ENCODE assay signal across 10 cellular contexts in the genomic region with DNA sequence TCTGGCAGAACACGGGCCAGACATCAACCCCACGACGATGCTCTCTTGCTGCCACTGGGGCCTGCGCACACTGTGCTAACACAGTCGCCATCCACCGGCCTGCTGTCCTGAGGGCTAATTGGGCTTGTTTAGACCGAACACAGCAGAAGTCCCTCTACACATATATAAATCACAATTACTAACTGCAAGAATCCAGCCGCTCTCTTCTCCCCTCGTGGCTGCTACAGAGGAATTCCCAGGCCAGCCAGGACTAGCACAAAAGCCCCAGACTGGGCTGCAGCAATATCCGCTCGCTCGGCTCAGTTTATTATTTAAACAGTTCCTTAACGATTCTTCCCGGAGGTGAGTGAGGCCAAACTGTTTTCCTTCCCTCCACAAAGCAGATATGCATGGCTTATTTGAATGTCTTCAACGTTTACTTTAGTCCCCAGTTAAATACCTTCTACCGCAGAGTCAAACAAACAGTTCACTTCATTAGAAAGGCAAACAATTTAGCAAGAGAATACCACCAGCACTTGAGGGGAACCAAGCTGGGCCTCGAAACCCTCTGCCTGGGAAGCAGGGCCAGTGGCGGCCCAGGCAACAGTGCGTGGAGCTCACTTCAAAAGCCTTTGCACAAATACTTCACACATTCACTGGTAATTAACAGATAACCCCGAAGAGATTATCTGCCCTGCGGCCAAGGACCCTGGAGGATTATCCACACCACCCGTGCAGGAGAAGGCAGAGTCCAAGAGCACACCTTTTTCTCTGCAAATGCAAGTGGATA.
DNase-seq lines count a peak whose midpoint lies in the region; ATAC-seq and TF ChIP-seq lines count a peak whose summit lies in the region.
"Had no signal": no experiment of that assay in that cellular context is flagged by ENCODE, and none has a peak within 500 bp of the region (broad histone marks: within the 10 kb centered on the region; RNA-seq: fewer than 3 reads in every experiment).

No MANE protein-coding gene starts in this region.

- H3K36me3 Mint-ChIP-seq in chondrocyte (ENCODE audit: low read depth), result no peaks in the 10 kb centered on the region
- no peaks in the 10 kb centered on the region for H3K36me3 Mint-ChIP-seq in activated CD4-positive, alpha-beta memory T cell treated with anti-CD3 and anti-CD28 coated beads, Interleukin-2, amount 10 ng/mL, durations not matched to agents 7 days and 5 days (ENCODE audit: low read depth)

- H3K27me3 Mint-ChIP-seq in chondrocyte (ENCODE audit: low read depth), result no peaks in the 10 kb centered on the region
- no peaks in the 10 kb centered on the region for H3K27me3 Mint-ChIP-seq in activated CD4-positive, alpha-beta memory T cell treated with anti-CD3 and anti-CD28 coated beads, Interleukin-2, amount 10 ng/mL, durations not matched to agents 7 days and 5 days

- H3K4me1 ChIP-seq in left lung (peaks cover 13 to 18% of the 10 kb centered on the region in 2 donors), thyroid gland (peaks cover 14 to 28% of the 10 kb centered on the region in 2 donors)

- TF ChIP-seq CTCF in LNCaP clone FGC (IDR thresholded peaks at IDR 0.05; ENCODE audit: control insufficient read depth, extremely low read depth, insufficient read depth) (no peak), chondrocyte (IDR thresholded peaks at IDR 0.05) (no peak), left lung (IDR thresholded peaks at IDR 0.05) (no peak), thyroid gland (IDR thresholded peaks at IDR 0.05) (no peak)

- H3K4me3 ChIP-seq in LNCaP clone FGC (ENCODE audit: low read depth, low read length), result no peak overlapping the region
- no peak overlapping the region for H3K4me3 ChIP-seq in left lung
- H3K4me3 ChIP-seq in thyroid gland (replicated peaks in 1 of 3), result no peak overlapping the region
- H3K4me3 ChIP-seq: K562 had no signal

- ATAC-seq in left lung, result peak; percentile 87
- no peak for ATAC-seq in left cardiac atrium
- ATAC-seq: activated CD8-positive, alpha-beta T cell treated with anti-CD3 and anti-CD28 coated beads, Interleukin-2, amount 10 ng/mL, durations not matched to agents 7 days and 5 days; K562 had no signal

- H3K27ac Mint-ChIP-seq in chondrocyte (ENCODE audit: unreplicated experiment), result peak overlapping the region; percentile 10
- H3K27ac Mint-ChIP-seq in activated CD4-positive, alpha-beta memory T cell treated with anti-CD3 and anti-CD28 coated beads, Interleukin-2, amount 10 ng/mL, durations not matched to agents 7 days and 5 days, result no peak overlapping the region
- H3K27ac Mint-ChIP-seq: activated CD8-positive, alpha-beta T cell treated with anti-CD3 and anti-CD28 coated beads, Interleukin-2, amount 10 ng/mL, durations not matched to agents 7 days and 5 days had no signal

- H3K27me3 ChIP-seq in left lung, result no peaks in the 10 kb centered on the region
- no peaks in the 10 kb centered on the region for H3K27me3 ChIP-seq in thyroid gland

- DNase-seq in LNCaP clone FGC (ENCODE audit: low read depth) (peak; percentile 77), chondrocyte (ENCODE audit: low spot score) (no peak), left lung (peak in 1 of 2 donors; percentile 51), thyroid gland (peak; percentile 66 to 83), NCI-H446 (lab: John Stamatoyannopoulos, UW) (no peak), left cardiac atrium (no peak)
- DNase-seq in activated CD4-positive, alpha-beta memory T cell treated with anti-CD3 and anti-CD28 coated beads, Interleukin-2, amount 10 ng/mL, durations not matched to agents 7 days and 5 days, result no peak
- DNase-seq: activated CD8-positive, alpha-beta T cell treated with anti-CD3 and anti-CD28 coated beads, Interleukin-2, amount 10 ng/mL, durations not matched to agents 7 days and 5 days had no signal

- TF ChIP-seq POLR2A in thyroid gland (IDR thresholded peaks at IDR 0.05), result no peak

- intact Hi-C loops in left lung (cut with DNase I) (no loop called here), thyroid gland (cut with DNase I) (no loop called here), left cardiac atrium (cut with DNase I) (no loop called here)

- no peaks in the 10 kb centered on the region for H3K36me3 ChIP-seq in left lung
- no peaks in the 10 kb centered on the region for H3K36me3 ChIP-seq in thyroid gland

- H3K27ac ChIP-seq in left lung (peak overlapping the region; percentile 3 to 49), thyroid gland (peak overlapping the region; percentile 64 to 76 (median 75))
- H3K27ac ChIP-seq: epithelial cell of prostate had no signal

- H3K4me1 Mint-ChIP-seq in chondrocyte (ENCODE audit: low read depth), result peaks cover 27% of the 10 kb centered on the region
- H3K4me1 Mint-ChIP-seq in activated CD4-positive, alpha-beta memory T cell treated with anti-CD3 and anti-CD28 coated beads, Interleukin-2, amount 10 ng/mL, durations not matched to agents 7 days and 5 days, result no peaks in the 10 kb centered on the region

- H3K9me3 Mint-ChIP-seq in chondrocyte (ENCODE audit: low read depth), result no peaks in the 10 kb centered on the region
- no peaks in the 10 kb centered on the region for H3K9me3 Mint-ChIP-seq in activated CD4-positive, alpha-beta memory T cell treated with anti-CD3 and anti-CD28 coated beads, Interleukin-2, amount 10 ng/mL, durations not matched to agents 7 days and 5 days

- H3K9me3 ChIP-seq in left lung (no peaks in the 10 kb centered on the region), thyroid gland (no peaks in the 10 kb centered on the region)

- WGBS in thyroid gland, 2 donors, result 36 to 44% methylated on average over 22 of the region's 22 CpGs

- CTCF ChIA-PET in activated CD4-positive, alpha-beta memory T cell treated with anti-CD3 and anti-CD28 coated beads, Interleukin-2, amount 10 ng/mL, durations not matched to agents 7 days and 5 days (lab: Charles Lee), result no interaction called here

- no peak overlapping the region for H3K4me3 Mint-ChIP-seq in chondrocyte (ENCODE audit: unreplicated experiment)
- H3K4me3 Mint-ChIP-seq in activated CD4-positive, alpha-beta memory T cell treated with anti-CD3 and anti-CD28 coated beads, Interleukin-2, amount 10 ng/mL, durations not matched to agents 7 days and 5 days, result no peak overlapping the region
- H3K4me3 Mint-ChIP-seq: activated CD8-positive, alpha-beta T cell treated with anti-CD3 and anti-CD28 coated beads, Interleukin-2, amount 10 ng/mL, durations not matched to agents 7 days and 5 days had no signal

- POLR2A ChIA-PET in activated CD4-positive, alpha-beta memory T cell treated with anti-CD3 and anti-CD28 coated beads, Interleukin-2, amount 10 ng/mL, durations not matched to agents 7 days and 5 days (lab: Charles Lee), result no interaction called here

Comparison
In these comparisons a context has a peak if more than half of its experiments do, and no peak if none do; other contexts are left out.
1. DNase-seq: peak in LNCaP clone FGC (single experiment) and thyroid gland (2 of 2); none in chondrocyte (single experiment), activated CD4-positive, alpha-beta memory T cell treated with anti-CD3 and anti-CD28 coated beads, Interleukin-2, amount 10 ng/mL, durations not matched to agents 7 days and 5 days (single experiment), NCI-H446 (0 of 2) and left cardiac atrium (single experiment).